18 cellular contexts compared by ENCODE assay signal in the genomic region with DNA sequence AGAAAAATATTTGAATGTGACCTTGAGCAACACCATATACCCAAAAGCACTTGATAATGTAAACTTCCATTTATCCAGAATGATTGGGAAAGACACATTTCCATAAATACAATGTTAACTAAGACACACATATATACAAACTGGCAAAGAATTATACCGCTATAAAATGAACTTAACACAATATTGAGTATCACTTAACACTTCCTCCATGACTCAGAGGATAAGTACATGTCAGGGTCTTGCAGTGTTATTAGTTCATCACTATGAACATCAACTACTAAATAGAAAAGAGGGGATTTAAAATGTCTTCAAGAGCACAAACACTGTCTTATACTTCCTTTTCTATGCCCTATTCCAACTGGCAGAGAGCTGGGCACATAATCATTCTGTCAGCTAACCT.
"Had no signal": no experiment of that assay in that cellular context is flagged by ENCODE, and none has a peak within 500 bp of the region (broad histone marks: within the 10 kb centered on the region; RNA-seq: fewer than 3 reads in every experiment).

No MANE protein-coding gene starts in this region.

- FAIRE-seq: keratinocyte had no signal

- H3K9ac ChIP-seq: parathyroid adenoma had no signal

- DNase-seq: activated CD4-positive, alpha-beta T cell treated with anti-CD3 and anti-CD28 coated beads, Interleukin-2, amount 10 ng/mL, durations not matched to agents 7 days and 5 days; activated CD8-positive, alpha-beta memory T cell treated with anti-CD3 and anti-CD28 coated beads, Interleukin-2, amount 50 U/mL, for 4 hours; activated effector memory CD4-positive, alpha-beta T cell treated with Interleukin-2 at 50 U/mL for 16 hours; activated naive CD4-positive, alpha-beta T cell treated with anti-CD3 and anti-CD28 coated beads, Interleukin-2, amount 10 ng/mL, durations not matched to agents 7 days and 5 days; activated naive CD8-positive, alpha-beta T cell treated with anti-CD3 and anti-CD28 coated beads, Interleukin-2, amount 50 U/mL, for 24 hours; activated T-cell treated with anti-CD3 and anti-CD28 coated beads, Interleukin-2, amount 50 U/mL, for 4 hours; anterior cingulate cortex; effector CD8-positive, alpha-beta T cell; foreskin fibroblast; midbrain; stimulated activated CD8-positive, alpha-beta memory T cell treated with anti-CD3 and anti-CD28 coated beads, Interleukin-4, amount 100 ng/mL, for 48 hours; stimulated activated naive CD4-positive, alpha-beta T cell; thyroid gland had no signal

- H3K4me3 ChIP-seq: esophagus muscularis mucosa, hepatocyte, lung, thyroid gland had no signal

- ATAC-seq: activated naive CD8-positive, alpha-beta T cell treated with anti-CD3 and anti-CD28 coated beads, Interleukin-2, amount 50 U/mL, for 24 hours; activated T-cell treated with anti-CD3 and anti-CD28 coated beads, Interleukin-2, amount 50 U/mL, for 4 hours had no signal

- H3K9me3 ChIP-seq: esophagus muscularis mucosa, thyroid gland had no signal

- H3K4me2 ChIP-seq: hepatocyte had no signal

- H3K27ac ChIP-seq: esophagus muscularis mucosa, hepatocyte, parathyroid adenoma, thyroid gland had no signal

- H2AFZ ChIP-seq: hepatocyte, parathyroid adenoma had no signal

- H3K27me3 ChIP-seq: esophagus muscularis mucosa, hepatocyte, thyroid gland had no signal
